ENCODE assay signal across 13 cellular contexts in genomic region chr11:57303990-57304579, GRCh38. TPM values are rescaled to one million over a fixed set of nuclear protein-coding genes. Genes with fewer than 3 reads are reported as not detected.
DNase-seq lines count a peak whose midpoint lies in the region; ATAC-seq and TF ChIP-seq lines count a peak whose summit lies in the region.
"Had no signal": no experiment of that assay in that cellular context is flagged by ENCODE, and none has a peak within 500 bp of the region (broad histone marks: within the 10 kb centered on the region; RNA-seq: fewer than 3 reads in every experiment).

No MANE protein-coding gene starts in this region.

- ATAC-seq in gastroesophageal sphincter = peak; percentile 8
- ATAC-seq in GM21367 (IDR thresholded peaks at IDR 0.05; ENCODE audit: unreplicated experiment) = no peak
- no peak for ATAC-seq in HG03442 (IDR thresholded peaks at IDR 0.05; ENCODE audit: unreplicated experiment)
- ATAC-seq: stimulated activated naive B cell treated with anti-CD40 and anti-IgM and Interleukin-4, amounts not matched to agents 10 μg/mL and 1 μg/mL and 100 μg/mL, for 72 hours had no signal

- H3K4me3 ChIP-seq in gastroesophageal sphincter (no peak overlapping the region), suprapubic skin (peak overlapping the region; percentile 4)
- H3K4me3 ChIP-seq: Peyer's patch had no signal

- H3K27ac ChIP-seq in gastroesophageal sphincter (peak overlapping the region in 2 of 4 donors; percentile 27 to 38), suprapubic skin (peak overlapping the region; percentile 55)

- 58 to 77% methylated on average over 3 to 8 of the region's 8 CpGs for WGBS in gastroesophageal sphincter (ENCODE audit: low coverage in 1 of 2), 2 donors
- WGBS in suprapubic skin = 43% methylated on average over 8 of the region's 8 CpGs

- no peak for TF ChIP-seq POLR2A in gastroesophageal sphincter (IDR thresholded peaks at IDR 0.05)
- TF ChIP-seq POLR2A in suprapubic skin (IDR thresholded peaks at IDR 0.05) = no peak

- no peak for TF ChIP-seq CTCF in gastroesophageal sphincter (IDR thresholded peaks at IDR 0.05)
- TF ChIP-seq CTCF in suprapubic skin (IDR thresholded peaks at IDR 0.05) = no peak

- TF ChIP-seq EP300 in gastroesophageal sphincter (IDR thresholded peaks at IDR 0.05) = no peak
- no peak for TF ChIP-seq EP300 in suprapubic skin (IDR thresholded peaks at IDR 0.05)

- H3K9me3 ChIP-seq in gastroesophageal sphincter (peaks cover 0 to 19% (median 2%) of the 10 kb centered on the region in 3 donors), suprapubic skin (no peaks in the 10 kb centered on the region)

- peaks cover 8 to 73% of the 10 kb centered on the region in 2 donors for H3K36me3 ChIP-seq in gastroesophageal sphincter
- H3K36me3 ChIP-seq in suprapubic skin = peaks cover 50% of the 10 kb centered on the region

- DNase-seq in NCI-H2107 treated with DMSO at 0.1 percent for 48 hours (lab: John Stamatoyannopoulos, UW; ENCODE audit: unreplicated experiment) = peak; percentile 28
- no peak for DNase-seq in NCI-H2107 (lab: John Stamatoyannopoulos, UW)
- DNase-seq in SHP77 (lab: John Stamatoyannopoulos, UW) = peak; percentile 85 to 86
- peak; percentile 75 to 79 for DNase-seq in suprapubic skin (ENCODE audit: low spot score in 2 of 2)
- no peak for DNase-seq in DMS114 treated with DMSO at 0.1 percent for 48 hours (lab: John Stamatoyannopoulos, UW; ENCODE audit: unreplicated experiment)
- DNase-seq: activated CD8-positive, alpha-beta memory T cell treated with anti-CD3 and anti-CD28 coated beads for 24 hours; immature natural killer cell; retina; stimulated activated naive B cell treated with anti-CD40 and anti-IgM and Interleukin-4, amounts not matched to agents 10 μg/mL and 1 μg/mL and 100 μg/mL, for 72 hours had no signal

- H3K4me1 ChIP-seq in gastroesophageal sphincter (peaks cover 0 to 59% (median 31%) of the 10 kb centered on the region in 3 donors), suprapubic skin (peaks cover 61% of the 10 kb centered on the region)

- H3K27me3 ChIP-seq in gastroesophageal sphincter (no peaks in the 10 kb centered on the region), suprapubic skin (no peaks in the 10 kb centered on the region)
- H3K27me3 ChIP-seq: Peyer's patch had no signal

RNA-seq across cellular contexts. Expression of gene TNKS1BP1, which starts 20.7 kb away (rescaled TPM):
- 100 to 1,000 TPM in 2 of 4 donors, 10 to 100 TPM in 2; 95.6 to 130 (median 108) TPM for total RNA-seq in gastroesophageal sphincter
- 100 to 1,000 TPM; 241 to 276 (median 272) TPM for total RNA-seq in suprapubic skin

RNA-seq across cellular contexts. Expression of gene SSRP1, which starts 31.6 kb away (rescaled TPM):
- 100 to 1,000 TPM in 1 of 4 donors, 10 to 100 TPM in 3; 66.0 to 101 (median 79.8) TPM for total RNA-seq in gastroesophageal sphincter
- total RNA-seq in suprapubic skin = 10 to 100 TPM; 59.9 to 96.5 (median 67.9) TPM

RNA-seq across cellular contexts. Expression of gene P2RX3, which starts 34.1 kb away (rescaled TPM):
- under 1 TPM in 1 of 4 donors, not detected in 3; 0.69 TPM for total RNA-seq in gastroesophageal sphincter
- not detected for total RNA-seq in suprapubic skin

Comparison
In these comparisons a context has a peak if more than half of its experiments do, and no peak if none do; other contexts are left out.
1. DNase-seq: peak in NCI-H2107 treated with DMSO at 0.1 percent for 48 hours (single experiment), SHP77 (2 of 2) and suprapubic skin (2 of 2); none in NCI-H2107 (single experiment) and DMS114 treated with DMSO at 0.1 percent for 48 hours (single experiment).